In the genomic region with DNA sequence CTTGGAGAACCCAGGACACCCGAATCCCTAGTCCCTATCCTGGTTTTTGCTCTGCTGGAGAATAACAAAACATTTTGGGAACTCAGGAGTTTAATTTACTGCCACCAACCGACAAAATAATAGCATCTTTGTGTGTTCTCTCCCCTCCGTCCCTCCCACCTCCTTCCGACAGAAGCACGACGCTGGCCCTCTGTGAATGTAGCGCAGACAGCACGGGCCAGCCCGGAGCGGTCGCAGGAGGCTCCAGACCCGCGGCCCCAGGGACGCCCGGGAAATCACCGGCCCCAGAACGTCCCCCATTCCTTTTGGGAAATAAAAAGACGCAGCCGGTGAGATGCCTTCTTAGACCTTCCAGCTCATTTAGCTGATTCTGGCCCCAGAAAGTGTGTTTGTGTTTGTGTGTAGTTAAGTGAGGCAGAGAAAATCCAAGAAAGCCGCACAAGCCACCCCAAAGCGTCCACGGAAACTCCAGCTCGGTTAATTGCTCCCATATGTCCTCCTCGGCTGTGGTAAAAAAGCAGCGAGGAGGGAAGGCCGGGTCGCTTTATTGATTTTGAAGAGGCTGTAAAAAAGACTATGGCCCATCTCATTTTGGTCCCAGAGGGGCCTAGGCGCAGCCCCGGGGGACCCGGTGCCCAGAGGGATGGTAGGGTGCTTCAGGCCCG, we compare ENCODE assay signal across 8 cellular contexts. TPM values are rescaled to one million over a fixed set of nuclear protein-coding genes. Genes with fewer than 3 reads are reported as not detected.
A peak's percentile ranks its signal among the peaks of the same experiment; 100 is the strongest.
DNase-seq lines count a peak whose midpoint lies in the region; ATAC-seq, FAIRE-seq and TF ChIP-seq lines count a peak whose summit lies in the region.

No MANE protein-coding gene starts in this region.

- 2 to 4% methylated on average over 28 to 31 of the region's 31 CpGs for WGBS in upper lobe of left lung, 2 donors

- H3K27me3 Mint-ChIP-seq in mesothelial cell of epicardium (ENCODE audit: low read depth), result no peaks in the 10 kb centered on the region

- peak; percentile 26 for FAIRE-seq in endothelial cell of umbilical vein (lab: Jason Lieb, UNC)

- peak overlapping the region; percentile 51 for H2AFZ ChIP-seq in endothelial cell of umbilical vein (ENCODE audit: low read depth, low read length)

- H3K4me1 ChIP-seq in endothelial cell of umbilical vein (ENCODE audit: control insufficient read depth, extremely low read depth, insufficient read depth, low read length), result peaks cover 32% of the 10 kb centered on the region
- peaks cover 15 to 43% (median 22%) of the 10 kb centered on the region in 4 donors for H3K4me1 ChIP-seq in upper lobe of left lung

- no peaks in the 10 kb centered on the region for H3K36me3 ChIP-seq in endothelial cell of umbilical vein (ENCODE audit: control insufficient read depth in 2 of 2, extremely low read depth in 1 of 2, insufficient read depth in 2 of 2, low read length in 2 of 2)
- H3K36me3 ChIP-seq in upper lobe of left lung, result no peaks in the 10 kb centered on the region

- DNase-seq in AG08395 (ENCODE audit: low spot score) (peak; percentile 41), RWPE1 (ENCODE audit: low spot score) (no peak), endothelial cell of umbilical vein (ENCODE audit: low read depth, low spot score) (peak; percentile 48), mesothelial cell of epicardium (ENCODE audit: low spot score in 2 of 2, unreplicated experiment in 2 of 2) (peak; percentile 35 to 66), upper lobe of left lung (peak; percentile 49 to 84), cerebellar nuclear complex (lab: John Stamatoyannopoulos, UW) (no peak)
- no peak for DNase-seq in stimulated activated naive CD4-positive, alpha-beta T cell treated with Interleukin-2 at 50 U/mL for 16 hours (lab: John Stamatoyannopoulos, UW)

- H3K27ac ChIP-seq in RWPE1 (peak overlapping the region; percentile 97), endothelial cell of umbilical vein (ENCODE audit: insufficient read depth, low read depth, low read length) (peak overlapping the region; percentile 75), upper lobe of left lung (peak overlapping the region; percentile 87 to 96 (median 92))

- H3K4me3 ChIP-seq in endothelial cell of umbilical vein (replicated peaks in 1 of 3; ENCODE audit: insufficient read depth in 1 of 3, low read depth in 1 of 3, low read length in 3 of 3) (peak overlapping the region; percentile 39 to 89 (median 41)), upper lobe of left lung (peak overlapping the region; percentile 37 to 92 (median 70))

- dilution Hi-C loops in endothelial cell of umbilical vein (cut with MboI; ENCODE audit: extremely low pct_ligation_motif_present, low sequenced_read_pairs), result no loop called here

- no peaks in the 10 kb centered on the region for H3K9me1 ChIP-seq in endothelial cell of umbilical vein (replicated peaks; ENCODE audit: control insufficient read depth, extremely low read depth, insufficient read depth, low read length)

- peak overlapping the region; percentile 77 for H3K4me2 ChIP-seq in endothelial cell of umbilical vein (ENCODE audit: insufficient read depth, low read length)

- ATAC-seq in GM19395 (IDR thresholded peaks at IDR 0.05; ENCODE audit: unreplicated experiment), result peak; percentile 15
- ATAC-seq in upper lobe of left lung (ENCODE audit: low FRiP score in 2 of 2), result peak in 1 of 2 donors; percentile 63

- H3K27me3 ChIP-seq in endothelial cell of umbilical vein (ENCODE audit: control insufficient read depth in 2 of 2, insufficient read depth in 2 of 2, low read length in 2 of 2), result no peaks in the 10 kb centered on the region
- peaks cover 0 to 7% (median 0%) of the 10 kb centered on the region in 4 donors for H3K27me3 ChIP-seq in upper lobe of left lung

- H3K9me3 ChIP-seq in endothelial cell of umbilical vein (replicated peaks; ENCODE audit: control insufficient read depth, insufficient read depth, low read length) (no peaks in the 10 kb centered on the region), upper lobe of left lung (no peaks in the 10 kb centered on the region)

- no peaks in the 10 kb centered on the region for H3K36me3 Mint-ChIP-seq in mesothelial cell of epicardium

- H3K9ac ChIP-seq in endothelial cell of umbilical vein (replicated peaks; ENCODE audit: extremely low read depth, insufficient read depth, low read length), result peak overlapping the region; percentile 87

- no peaks in the 10 kb centered on the region for H3K9me3 Mint-ChIP-seq in mesothelial cell of epicardium

- H4K20me1 ChIP-seq in endothelial cell of umbilical vein (replicated peaks; ENCODE audit: control insufficient read depth, extremely low read depth, insufficient read depth, low read length), result peaks cover 13% of the 10 kb centered on the region

- peaks cover 43% of the 10 kb centered on the region for H3K79me2 ChIP-seq in endothelial cell of umbilical vein (ENCODE audit: control insufficient read depth, insufficient read depth, low read length)

- TF ChIP-seq POLR2A in endothelial cell of umbilical vein (IDR thresholded peaks at IDR 0.05; ENCODE audit: low read depth, low read length) (no peak), upper lobe of left lung (IDR thresholded peaks at IDR 0.05) (no peak)

- no peak for TF ChIP-seq CTCF in RWPE1 (conservative IDR thresholded peaks at IDR 0.05; ENCODE audit: low read depth)
- TF ChIP-seq CTCF in endothelial cell of umbilical vein (IDR thresholded peaks at IDR 0.05; ENCODE audit: extremely low read depth in 1 of 2, insufficient read depth in 1 of 2, low read depth in 1 of 2, low read length in 2 of 2), result no peak
- no peak for TF ChIP-seq CTCF in mesothelial cell of epicardium (IDR thresholded peaks at IDR 0.05; ENCODE audit: unreplicated experiment)
- no peak for TF ChIP-seq CTCF in upper lobe of left lung (IDR thresholded peaks at IDR 0.05)

- BruUV-seq in endothelial cell of umbilical vein (replicated peaks; lab: Mats Ljungman, UMichigan), result no TSS peak

- no peak for TF ChIP-seq EP300 in upper lobe of left lung (IDR thresholded peaks at IDR 0.05)

- CTCF ChIA-PET in RWPE1 (lab: Yijun Ruan, JAX) (interaction anchor here (0.7 to 1.1 kb wide), 2 partner anchors 51 to 65 kb away, joined by 3 read pairs; no protein-coding TSS in a partner anchor), endothelial cell of umbilical vein (lab: Charles Lee) (interaction anchor here (0.8 to 3.8 kb wide), 7 partner anchors 12 to 201 kb away, joined by 3 to 40 read pairs (median 8); no protein-coding TSS in a partner anchor)

- intact Hi-C loops in endothelial cell of umbilical vein (cut with micrococcal nuclease), result loop anchor here (1.0 kb wide), 3 partner anchors 14 to 62 kb away; no protein-coding TSS in a partner anchor

- peaks cover 76% of the 10 kb centered on the region for H3K4me1 Mint-ChIP-seq in mesothelial cell of epicardium

- peak overlapping the region; percentile 99 for H3K27ac Mint-ChIP-seq in mesothelial cell of epicardium

- H3K4me3 Mint-ChIP-seq in mesothelial cell of epicardium, result peak overlapping the region; percentile 96

- POLR2A ChIA-PET in RWPE1 (lab: Yijun Ruan, JAX; ENCODE audit: low non-redundant PET), result interaction anchor here (0.5 to 1.7 kb wide), 3 partner anchors 12 to 54 kb away, joined by 3 to 5 read pairs (median 3); no protein-coding TSS in a partner anchor
- POLR2A ChIA-PET in endothelial cell of umbilical vein (lab: Charles Lee), result interaction anchor here (0.7 to 1.1 kb wide), 2 partner anchors 12 to 63 kb away, joined by 3 to 4 read pairs; no protein-coding TSS in a partner anchor

TF ChIP-seq in endothelial cell of umbilical vein, 7 proteins besides CTCF, POLR2A, EP300 and RAD21:
- TF ChIP-seq FOS (IDR thresholded peaks at IDR 0.05; ENCODE audit: borderline replicate concordance, insufficient read depth, low read length) (no peak), POLR2AphosphoS5 (IDR thresholded peaks at IDR 0.05; ENCODE audit: insufficient read depth, low read depth, low read length) (no peak), MYC (IDR thresholded peaks at IDR 0.05; ENCODE audit: low read depth, low read length) (no peak), GATA2 (IDR thresholded peaks at IDR 0.05; ENCODE audit: insufficient read depth, insufficient read length, low read depth, low read length) (no peak), EZH2 (IDR thresholded peaks at IDR 0.05; ENCODE audit: borderline replicate concordance, low read depth, low read length, severe bottlenecking) (no peak), JUN (IDR thresholded peaks at IDR 0.05; ENCODE audit: borderline replicate concordance, insufficient read depth, insufficient read length, low read depth) (no peak)
- TF ChIP-seq, protein P1, sequence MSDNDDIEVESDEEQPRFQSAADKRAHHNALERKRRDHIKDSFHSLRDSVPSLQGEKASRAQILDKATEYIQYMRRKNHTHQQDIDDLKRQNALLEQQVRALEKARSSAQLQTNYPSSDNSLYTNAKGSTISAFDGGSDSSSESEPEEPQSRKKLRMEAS (IDR thresholded peaks at IDR 0.05; ENCODE audit: insufficient read depth, insufficient read length), result no peak
TF ChIP-seq in endothelial cell of umbilical vein: peak in this region for 0.

RNA-seq across cellular contexts. Expression of gene TANC1, which starts 0.6 kb away (rescaled TPM):
- total RNA-seq in endothelial cell of umbilical vein, result 86.3 and 99.4 TPM in 2 replicates
- 52.2 and 58.9 TPM in 2 replicates for polyA plus RNA-seq in endothelial cell of umbilical vein
- 38.4 and 43.3 TPM in 2 replicates for polyA plus RNA-seq in endothelial cell of umbilical vein (2011; cell fraction: cytosol; rRNA removed)
- 342 and 357 TPM in 2 replicates for polyA plus RNA-seq in endothelial cell of umbilical vein (2011; cell fraction: nucleus; rRNA removed)
- 36.0 and 42.9 TPM in 2 replicates for polyA plus RNA-seq in endothelial cell of umbilical vein (2012)
- polyA minus RNA-seq in endothelial cell of umbilical vein, result 200 and 209 TPM in 2 replicates
- polyA minus RNA-seq in endothelial cell of umbilical vein (2011; cell fraction: cytosol; rRNA and poly(A)+ RNA removed), result 28.9 TPM
- 300 and 392 TPM in 2 replicates for polyA minus RNA-seq in endothelial cell of umbilical vein (2011; cell fraction: nucleus; rRNA and poly(A)+ RNA removed)
- 132 to 138 TPM (median 134 TPM) in 3 replicates for total RNA-seq in mesothelial cell of epicardium
- 100 to 1,000 TPM in 1 of 6 donors, 10 to 100 TPM in 5; 41.6 to 101 (median 75.5) TPM for total RNA-seq in upper lobe of left lung

Comparison
In these comparisons a context has a peak if more than half of its experiments do, and no peak if none do; other contexts are left out.
1. DNase-seq: peak in AG08395 (single experiment), endothelial cell of umbilical vein (single experiment), mesothelial cell of epicardium (2 of 2) and upper lobe of left lung (2 of 2); none in RWPE1 (single experiment), stimulated activated naive CD4-positive, alpha-beta T cell treated with Interleukin-2 at 50 U/mL for 16 hours (single experiment) and cerebellar nuclear complex (0 of 2).
2. Peak in every context shown above with its lines, with median percentiles within 50 percentile points of each other: H3K27ac ChIP-seq.